ENCODE assay signal across 9 cellular contexts in the genomic region with DNA sequence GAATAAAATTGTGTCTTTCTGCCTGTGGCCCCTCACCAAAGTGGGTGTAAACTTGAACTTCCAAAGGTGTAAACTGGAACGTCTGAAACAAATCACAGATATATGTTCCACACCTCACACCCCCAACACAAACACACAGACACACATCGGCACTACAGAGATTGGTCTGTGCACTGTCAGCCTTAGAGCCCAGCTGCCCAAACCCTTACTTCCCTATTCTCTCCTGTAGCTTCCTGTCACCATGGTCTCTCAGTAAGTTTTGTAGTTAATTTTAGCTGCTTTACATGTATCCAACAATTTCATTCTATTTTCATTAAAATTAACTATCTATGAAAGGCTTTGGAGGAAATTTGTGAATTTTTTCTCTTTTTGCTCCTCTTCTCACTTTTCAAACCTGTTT. TPM values are rescaled to one million over a fixed set of nuclear protein-coding genes. Genes with fewer than 3 reads are reported as not detected.
DNase-seq lines count a peak whose midpoint lies in the region; ATAC-seq and TF ChIP-seq lines count a peak whose summit lies in the region.
"Had no signal": no experiment of that assay in that cellular context is flagged by ENCODE, and none has a peak within 500 bp of the region (broad histone marks: within the 10 kb centered on the region; RNA-seq: fewer than 3 reads in every experiment).

No MANE protein-coding gene starts in this region.

- POLR2A ChIA-PET in activated CD4-positive, alpha-beta T cell treated with anti-CD3 and anti-CD28 coated beads, Interleukin-2, amount 10 ng/mL, durations not matched to agents 7 days and 5 days (lab: Charles Lee) = interaction anchor here (0.9 kb wide), 1 partner anchor 10 kb away, joined by 4 read pairs; no protein-coding TSS in a partner anchor

- no peak for DNase-seq in activated CD4-positive, alpha-beta T cell treated with anti-CD3 and anti-CD28 coated beads, Interleukin-2, amount 10 ng/mL, durations not matched to agents 7 days and 5 days
- no peak for DNase-seq in activated CD4-positive, alpha-beta T cell treated with anti-CD3 and anti-CD28 coated beads for 48 hours
- DNase-seq in RPMI8226 = peak; percentile 57
- DNase-seq in pons (ENCODE audit: low spot score) = peak; percentile 47
- no peak for DNase-seq in progenitor cell of endocrine pancreas (ENCODE audit: low spot score, unreplicated experiment)
- DNase-seq in islet precursor cell = no peak
- DNase-seq in nucleus accumbens (lab: John Stamatoyannopoulos, UW) = no peak

- H3K36me3 Mint-ChIP-seq in activated CD4-positive, alpha-beta T cell treated with anti-CD3 and anti-CD28 coated beads, Interleukin-2, amount 10 ng/mL, durations not matched to agents 7 days and 5 days (ENCODE audit: low read depth) = peaks cover 63% of the 10 kb centered on the region
- H3K36me3 Mint-ChIP-seq in progenitor cell of endocrine pancreas (ENCODE audit: insufficient read depth) = peaks cover 29% of the 10 kb centered on the region

- peak; percentile 85 for ATAC-seq in HG02938 (IDR thresholded peaks at IDR 0.05; ENCODE audit: unreplicated experiment)
- ATAC-seq: A549 had no signal

- H3K4me1 Mint-ChIP-seq in activated CD4-positive, alpha-beta T cell treated with anti-CD3 and anti-CD28 coated beads, Interleukin-2, amount 10 ng/mL, durations not matched to agents 7 days and 5 days = peaks cover 68% of the 10 kb centered on the region
- peaks cover 17% of the 10 kb centered on the region for H3K4me1 Mint-ChIP-seq in progenitor cell of endocrine pancreas (ENCODE audit: low read depth)

- H3K27me3 Mint-ChIP-seq in activated CD4-positive, alpha-beta T cell treated with anti-CD3 and anti-CD28 coated beads, Interleukin-2, amount 10 ng/mL, durations not matched to agents 7 days and 5 days = no peaks in the 10 kb centered on the region
- H3K27me3 Mint-ChIP-seq in progenitor cell of endocrine pancreas = no peaks in the 10 kb centered on the region

- TF ChIP-seq CTCF in progenitor cell of endocrine pancreas (IDR thresholded peaks at IDR 0.05; ENCODE audit: unreplicated experiment) = no peak

- CTCF ChIA-PET in activated CD4-positive, alpha-beta T cell treated with anti-CD3 and anti-CD28 coated beads, Interleukin-2, amount 10 ng/mL, durations not matched to agents 7 days and 5 days (lab: Charles Lee) = interaction anchor here (1.4 to 2.3 kb wide), 2 partner anchors 10 to 91 kb away, joined by 3 to 8 read pairs; no protein-coding TSS in a partner anchor

- H3K9me3 Mint-ChIP-seq in activated CD4-positive, alpha-beta T cell treated with anti-CD3 and anti-CD28 coated beads, Interleukin-2, amount 10 ng/mL, durations not matched to agents 7 days and 5 days = peaks cover 17% of the 10 kb centered on the region
- peaks cover 12% of the 10 kb centered on the region for H3K9me3 Mint-ChIP-seq in progenitor cell of endocrine pancreas (ENCODE audit: low read depth)

- H3K4me3 Mint-ChIP-seq in activated CD4-positive, alpha-beta T cell treated with anti-CD3 and anti-CD28 coated beads, Interleukin-2, amount 10 ng/mL, durations not matched to agents 7 days and 5 days = no peak overlapping the region
- no peak overlapping the region for H3K4me3 Mint-ChIP-seq in progenitor cell of endocrine pancreas (ENCODE audit: low read depth)

- H3K27ac Mint-ChIP-seq in activated CD4-positive, alpha-beta T cell treated with anti-CD3 and anti-CD28 coated beads, Interleukin-2, amount 10 ng/mL, durations not matched to agents 7 days and 5 days = peak overlapping the region; percentile 65
- no peak overlapping the region for H3K27ac Mint-ChIP-seq in progenitor cell of endocrine pancreas

RNA-seq across cellular contexts. Expression of gene TM9SF2, which starts 5.4 kb away (rescaled TPM):
- 10 to 100 TPM; 79.2 to 87.9 TPM for total RNA-seq in activated CD4-positive, alpha-beta T cell treated with anti-CD3 and anti-CD28 coated beads, Interleukin-2, amount 10 ng/mL, durations not matched to agents 7 days and 5 days
- 109 and 112 TPM in 2 replicates for total RNA-seq in progenitor cell of endocrine pancreas

Comparison
In these comparisons a context has a peak if more than half of its experiments do, and no peak if none do; other contexts are left out.
1. DNase-seq: peak in RPMI8226 (single experiment) and pons (single experiment); none in activated CD4-positive, alpha-beta T cell treated with anti-CD3 and anti-CD28 coated beads, Interleukin-2, amount 10 ng/mL, durations not matched to agents 7 days and 5 days (single experiment), activated CD4-positive, alpha-beta T cell treated with anti-CD3 and anti-CD28 coated beads for 48 hours (single experiment), progenitor cell of endocrine pancreas (single experiment), islet precursor cell (single experiment) and nucleus accumbens (0 of 56).